ENCODE assay signal across 10 cellular contexts in genomic region chr2:144507441-144508161, GRCh38. TPM values are rescaled to one million over a fixed set of nuclear protein-coding genes. Genes with fewer than 3 reads are reported as not detected.
DNase-seq lines count a peak whose midpoint lies in the region; ATAC-seq and TF ChIP-seq lines count a peak whose summit lies in the region.
"Had no signal": no experiment of that assay in that cellular context is flagged by ENCODE, and none has a peak within 500 bp of the region (broad histone marks: within the 10 kb centered on the region; RNA-seq: fewer than 3 reads in every experiment).

No MANE protein-coding gene starts in this region.

- no peaks in the 10 kb centered on the region for H3K27me3 ChIP-seq in left ventricle myocardium inferior (ENCODE audit: low read depth)
- no peaks in the 10 kb centered on the region for H3K27me3 ChIP-seq in vagina

- H3K4me3 ChIP-seq in left ventricle myocardium inferior (peak overlapping the region; percentile 85), vagina (peak overlapping the region; percentile 12 to 22)

- TF ChIP-seq POLR2A in vagina (IDR thresholded peaks at IDR 0.05): no peak

- H3K27ac ChIP-seq in left ventricle myocardium inferior (replicated peaks) (peak overlapping the region; percentile 98), vagina (peak overlapping the region; percentile 99)

- BruUV-seq in Calu3 (replicated peaks; lab: Mats Ljungman, UMichigan): no TSS peak

- CTCF ChIA-PET in Calu3 (lab: Charles Lee): no interaction called here

- ATAC-seq in Right ventricle myocardium inferior (no peak), natural killer cell (no peak), GM18519 (IDR thresholded peaks at IDR 0.05; ENCODE audit: low FRiP score, unreplicated experiment) (no peak)

- DNase-seq in left ventricle myocardium inferior: no peak
- DNase-seq in Right ventricle myocardium inferior (ENCODE audit: missing footprints): no peak
- DNase-seq in natural killer cell: no peak
- DNase-seq in vagina (ENCODE audit: extremely low spot score in 2 of 2): no peak
- DNase-seq in Calu3: no peak
- DNase-seq in activated T-helper 2 cell treated with anti-CD3 and anti-CD28 coated beads, Interferon-gamma antibody, Interleukin-2, Interleukin-4, amounts not matched to agents 10 μg/mL and 5 μg/mL and 100 μg/mL, durations not matched to agents 14 hours and 24 hours and 36 hours (ENCODE audit: low spot score): no peak
- DNase-seq: cortex of kidney, NCI-H526 had no signal

- no peak overlapping the region for H3K27ac Mint-ChIP-seq in dendritic cell treated with granulocyte-macrophage colony-stimulating factor and Interleukin-4, amounts not matched to agents 40 ng/mL and 50 ng/mL, for 4 days
- H3K27ac Mint-ChIP-seq in natural killer cell: no peak overlapping the region
- H3K27ac Mint-ChIP-seq in Calu3 (ENCODE audit: unreplicated experiment): no peak overlapping the region
- H3K27ac Mint-ChIP-seq in activated T-helper 2 cell treated with anti-CD3 and anti-CD28 coated beads, Interferon-gamma antibody, Interleukin-2, Interleukin-4, amounts not matched to agents 10 μg/mL and 5 μg/mL and 100 μg/mL, durations not matched to agents 14 hours and 24 hours and 36 hours: no peak overlapping the region

- peak overlapping the region; percentile 86 for H3K4me3 Mint-ChIP-seq in dendritic cell treated with granulocyte-macrophage colony-stimulating factor and Interleukin-4, amounts not matched to agents 40 ng/mL and 50 ng/mL, for 4 days
- H3K4me3 Mint-ChIP-seq in natural killer cell: peak overlapping the region; percentile 95
- no peak overlapping the region for H3K4me3 Mint-ChIP-seq in Calu3 (ENCODE audit: low read depth, unreplicated experiment)
- no peak overlapping the region for H3K4me3 Mint-ChIP-seq in activated T-helper 2 cell treated with anti-CD3 and anti-CD28 coated beads, Interferon-gamma antibody, Interleukin-2, Interleukin-4, amounts not matched to agents 10 μg/mL and 5 μg/mL and 100 μg/mL, durations not matched to agents 14 hours and 24 hours and 36 hours (ENCODE audit: low read depth)

- H3K36me3 Mint-ChIP-seq in dendritic cell treated with granulocyte-macrophage colony-stimulating factor and Interleukin-4, amounts not matched to agents 40 ng/mL and 50 ng/mL, for 4 days (ENCODE audit: low read depth): peaks cover 40% of the 10 kb centered on the region
- H3K36me3 Mint-ChIP-seq in natural killer cell: peaks cover 31% of the 10 kb centered on the region
- H3K36me3 Mint-ChIP-seq in Calu3 (ENCODE audit: insufficient read depth, unreplicated experiment): no peaks in the 10 kb centered on the region
- H3K36me3 Mint-ChIP-seq in activated T-helper 2 cell treated with anti-CD3 and anti-CD28 coated beads, Interferon-gamma antibody, Interleukin-2, Interleukin-4, amounts not matched to agents 10 μg/mL and 5 μg/mL and 100 μg/mL, durations not matched to agents 14 hours and 24 hours and 36 hours (ENCODE audit: low read depth): peaks cover 47% of the 10 kb centered on the region

- H3K4me1 ChIP-seq in left ventricle myocardium inferior (peaks cover 92% of the 10 kb centered on the region), vagina (peaks cover 67% of the 10 kb centered on the region)

- no peaks in the 10 kb centered on the region for H3K9me3 Mint-ChIP-seq in dendritic cell treated with granulocyte-macrophage colony-stimulating factor and Interleukin-4, amounts not matched to agents 40 ng/mL and 50 ng/mL, for 4 days
- peaks cover 0 to 3% of the 10 kb centered on the region in 2 donors for H3K9me3 Mint-ChIP-seq in natural killer cell
- H3K9me3 Mint-ChIP-seq in Calu3 (ENCODE audit: low read depth, unreplicated experiment): no peaks in the 10 kb centered on the region
- no peaks in the 10 kb centered on the region for H3K9me3 Mint-ChIP-seq in activated T-helper 2 cell treated with anti-CD3 and anti-CD28 coated beads, Interferon-gamma antibody, Interleukin-2, Interleukin-4, amounts not matched to agents 10 μg/mL and 5 μg/mL and 100 μg/mL, durations not matched to agents 14 hours and 24 hours and 36 hours

- no peaks in the 10 kb centered on the region for H3K27me3 Mint-ChIP-seq in dendritic cell treated with granulocyte-macrophage colony-stimulating factor and Interleukin-4, amounts not matched to agents 40 ng/mL and 50 ng/mL, for 4 days
- H3K27me3 Mint-ChIP-seq in natural killer cell (ENCODE audit: low read depth in 2 of 2): peaks cover 4 to 7% of the 10 kb centered on the region in 2 donors
- H3K27me3 Mint-ChIP-seq in Calu3 (ENCODE audit: unreplicated experiment): no peaks in the 10 kb centered on the region
- H3K27me3 Mint-ChIP-seq in activated T-helper 2 cell treated with anti-CD3 and anti-CD28 coated beads, Interferon-gamma antibody, Interleukin-2, Interleukin-4, amounts not matched to agents 10 μg/mL and 5 μg/mL and 100 μg/mL, durations not matched to agents 14 hours and 24 hours and 36 hours (ENCODE audit: low read depth): peaks cover 7% of the 10 kb centered on the region

- intact Hi-C loops in left ventricle myocardium inferior (cut with micrococcal nuclease): loop anchor here (10.0 kb wide), 1 partner anchor 53 kb away; no protein-coding TSS in a partner anchor
- intact Hi-C loops in Right ventricle myocardium inferior (cut with DNase I): loop anchor here (5.0 kb wide), 1 partner anchor 50 kb away; no protein-coding TSS in a partner anchor
- intact Hi-C loops in dendritic cell treated with granulocyte-macrophage colony-stimulating factor and Interleukin-4, amounts not matched to agents 40 ng/mL and 50 ng/mL, for 4 days (cut with micrococcal nuclease): no loop called here
- intact Hi-C loops in natural killer cell (cut with micrococcal nuclease): loop anchor here (1.0 to 5.0 kb wide), 4 partner anchors 10 to 325 kb away; no protein-coding TSS in a partner anchor
- intact Hi-C loops in vagina (cut with DNase I): no loop called here
- intact Hi-C loops in Calu3 (cut with micrococcal nuclease; ENCODE audit: unreplicated experiment): no loop called here
- intact Hi-C loops in activated T-helper 2 cell treated with anti-CD3 and anti-CD28 coated beads, Interferon-gamma antibody, Interleukin-2, Interleukin-4, amounts not matched to agents 10 μg/mL and 5 μg/mL and 100 μg/mL, durations not matched to agents 14 hours and 24 hours and 36 hours (cut with micrococcal nuclease): no loop called here

- H3K4me1 Mint-ChIP-seq in dendritic cell treated with granulocyte-macrophage colony-stimulating factor and Interleukin-4, amounts not matched to agents 40 ng/mL and 50 ng/mL, for 4 days (ENCODE audit: low read depth): peaks cover 78% of the 10 kb centered on the region
- peaks cover 91 to 97% of the 10 kb centered on the region in 2 donors for H3K4me1 Mint-ChIP-seq in natural killer cell
- no peaks in the 10 kb centered on the region for H3K4me1 Mint-ChIP-seq in Calu3 (ENCODE audit: low read depth, unreplicated experiment)
- peaks cover 57% of the 10 kb centered on the region for H3K4me1 Mint-ChIP-seq in activated T-helper 2 cell treated with anti-CD3 and anti-CD28 coated beads, Interferon-gamma antibody, Interleukin-2, Interleukin-4, amounts not matched to agents 10 μg/mL and 5 μg/mL and 100 μg/mL, durations not matched to agents 14 hours and 24 hours and 36 hours (ENCODE audit: low read depth)

- no peaks in the 10 kb centered on the region for H3K36me3 ChIP-seq in left ventricle myocardium inferior
- no peaks in the 10 kb centered on the region for H3K36me3 ChIP-seq in vagina

- H3K9me3 ChIP-seq in left ventricle myocardium inferior (replicated peaks) (no peaks in the 10 kb centered on the region), vagina (no peaks in the 10 kb centered on the region)

- TF ChIP-seq CTCF in left ventricle myocardium inferior (IDR thresholded peaks at IDR 0.05; ENCODE audit: borderline replicate concordance) (no peak), natural killer cell (IDR thresholded peaks at IDR 0.05) (no peak), vagina (IDR thresholded peaks at IDR 0.05) (no peak), Calu3 (IDR thresholded peaks at IDR 0.05; ENCODE audit: unreplicated experiment) (no peak)

RNA-seq across cellular contexts. Expression of gene ZEB2, which starts 12.3 kb away (rescaled TPM):
- total RNA-seq in left ventricle myocardium inferior: 89.1 TPM
- total RNA-seq in Right ventricle myocardium inferior: 89.0 TPM
- 1,000 to 10,000 TPM in 1 of 3 donors, 100 to 1,000 TPM in 2; 718 to 1,143 (median 944) TPM for total RNA-seq in natural killer cell
- total RNA-seq in vagina: 63.6 TPM
- 0.32 and 0.97 TPM in 2 replicates for total RNA-seq in Calu3 (2022)
- 50.9 and 53.2 TPM in 2 replicates for total RNA-seq in activated T-helper 2 cell treated with anti-CD3 and anti-CD28 coated beads, Interferon-gamma antibody, Interleukin-2, Interleukin-4, amounts not matched to agents 10 μg/mL and 5 μg/mL and 100 μg/mL, durations not matched to agents 14 hours and 24 hours and 36 hours

Comparison
In these comparisons a context has a peak if more than half of its experiments do, and no peak if none do; other contexts are left out.
1. H3K4me3 Mint-ChIP-seq: peak in dendritic cell treated with granulocyte-macrophage colony-stimulating factor and Interleukin-4, amounts not matched to agents 40 ng/mL and 50 ng/mL, for 4 days (single experiment) and natural killer cell (single experiment); none in Calu3 (single experiment) and activated T-helper 2 cell treated with anti-CD3 and anti-CD28 coated beads, Interferon-gamma antibody, Interleukin-2, Interleukin-4, amounts not matched to agents 10 μg/mL and 5 μg/mL and 100 μg/mL, durations not matched to agents 14 hours and 24 hours and 36 hours (single experiment).
2. RNA of gene ZEB2, which starts 12.3 kb away (total RNA-seq): 718 to 1,143 TPM in natural killer cell, 89.1 TPM in left ventricle myocardium inferior (single experiment), 89.0 TPM in Right ventricle myocardium inferior (single experiment), 63.6 TPM in vagina (single experiment) and 50.9 to 53.2 TPM in activated T-helper 2 cell treated with anti-CD3 and anti-CD28 coated beads, Interferon-gamma antibody, Interleukin-2, Interleukin-4, amounts not matched to agents 10 μg/mL and 5 μg/mL and 100 μg/mL, durations not matched to agents 14 hours and 24 hours and 36 hours; 0.32 to 0.97 TPM in Calu3; every median in the first group is over 10 times any median in the second.
3. intact Hi-C loops: an anchor here in left ventricle myocardium inferior (10.0 kb wide), Right ventricle myocardium inferior (5.0 kb wide) and natural killer cell (1.0 to 5.0 kb wide); none called in dendritic cell treated with granulocyte-macrophage colony-stimulating factor and Interleukin-4, amounts not matched to agents 40 ng/mL and 50 ng/mL, for 4 days, vagina, Calu3 and activated T-helper 2 cell treated with anti-CD3 and anti-CD28 coated beads, Interferon-gamma antibody, Interleukin-2, Interleukin-4, amounts not matched to agents 10 μg/mL and 5 μg/mL and 100 μg/mL, durations not matched to agents 14 hours and 24 hours and 36 hours.